Comparison of ENCODE assay signal across 23 cellular contexts in genomic region chr20:50688256-50688655, GRCh38. TPM values are rescaled to one million over a fixed set of nuclear protein-coding genes. Genes with fewer than 3 reads are reported as not detected.
"Had no signal": no experiment of that assay in that cellular context is flagged by ENCODE, and none has a peak within 500 bp of the region (broad histone marks: within the 10 kb centered on the region; RNA-seq: fewer than 3 reads in every experiment).

No MANE protein-coding gene starts in this region.

- H3K36me3 Mint-ChIP-seq: stimulated activated effector memory CD8-positive, alpha-beta T cell treated with anti-CD3 and anti-CD28 coated beads, Interleukin-12 subunit alpha, Interleukin-12 subunit beta, amount 100 ng/mL, for 72 hours; type B pancreatic cell had no signal

- H3K4me2 ChIP-seq: smooth muscle cell had no signal

- H3K36me3 ChIP-seq: esophagus muscularis mucosa, suprapubic skin, thyroid gland had no signal

- H3K4me3 ChIP-seq: esophagus muscularis mucosa, smooth muscle cell, suprapubic skin, thyroid gland had no signal

- H3K27ac Mint-ChIP-seq: dendritic cell treated with granulocyte-macrophage colony-stimulating factor and Interleukin-4, amounts not matched to agents 40 ng/mL and 50 ng/mL, for 4 days; effector memory CD8-positive, alpha-beta T cell; naive thymus-derived CD4-positive, alpha-beta T cell; stimulated activated effector memory CD8-positive, alpha-beta T cell treated with anti-CD3 and anti-CD28 coated beads, Interleukin-12 subunit alpha, Interleukin-12 subunit beta, amount 100 ng/mL, for 72 hours; type B pancreatic cell had no signal

- H3K9me3 Mint-ChIP-seq: dendritic cell treated with granulocyte-macrophage colony-stimulating factor and Interleukin-4, amounts not matched to agents 40 ng/mL and 50 ng/mL, for 4 days; effector memory CD8-positive, alpha-beta T cell; stimulated activated effector memory CD8-positive, alpha-beta T cell treated with anti-CD3 and anti-CD28 coated beads, Interleukin-12 subunit alpha, Interleukin-12 subunit beta, amount 100 ng/mL, for 72 hours; type B pancreatic cell had no signal

- H3K27ac ChIP-seq: epithelial cell of prostate, suprapubic skin, thyroid gland had no signal

- DNase-seq: effector memory CD8-positive, alpha-beta T cell; head of caudate nucleus; hippocampal formation; left colon; mesendoderm; naive thymus-derived CD4-positive, alpha-beta T cell; posterior cingulate gyrus; right cardiac atrium; stimulated activated CD4-positive, alpha-beta T cell treated with anti-CD3 and anti-CD28 coated beads, Interleukin-4, amount 100 ng/mL, for 1 hour; stimulated activated CD8-positive, alpha-beta memory T cell treated with anti-CD3 and anti-CD28 coated beads, Interleukin-4, amount 100 ng/mL, for 48 hours; stimulated activated naive CD8-positive, alpha-beta T cell treated with anti-CD3 and anti-CD28 coated beads, Interleukin-15, Interleukin-2, amounts not matched to agents 100 U/mL and 50 U/mL, for 24 hours; thyroid gland had no signal

- ATAC-seq: effector memory CD8-positive, alpha-beta T cell; left colon; naive thymus-derived CD4-positive, alpha-beta T cell; right cardiac atrium; stimulated activated effector memory CD8-positive, alpha-beta T cell treated with anti-CD3 and anti-CD28 coated beads, Interleukin-12 subunit alpha, Interleukin-12 subunit beta, amount 100 ng/mL, for 72 hours; stimulated activated naive CD8-positive, alpha-beta T cell treated with anti-CD3 and anti-CD28 coated beads, Interleukin-15, Interleukin-2, amounts not matched to agents 100 U/mL and 50 U/mL, for 24 hours had no signal

- H3K4me3 Mint-ChIP-seq: dendritic cell treated with granulocyte-macrophage colony-stimulating factor and Interleukin-4, amounts not matched to agents 40 ng/mL and 50 ng/mL, for 4 days; effector memory CD8-positive, alpha-beta T cell; naive thymus-derived CD4-positive, alpha-beta T cell; stimulated activated effector memory CD8-positive, alpha-beta T cell treated with anti-CD3 and anti-CD28 coated beads, Interleukin-12 subunit alpha, Interleukin-12 subunit beta, amount 100 ng/mL, for 72 hours; type B pancreatic cell had no signal

- FAIRE-seq: colon, urothelium cell line had no signal

- H3K9me3 ChIP-seq: esophagus muscularis mucosa, suprapubic skin, thyroid gland had no signal

- H3K27me3 ChIP-seq: thyroid gland had no signal

RNA-seq across cellular contexts. Expression of gene RIPOR3, which starts 3.1 kb away (rescaled TPM):
- total RNA-seq: pulmonary artery endothelial cell had no signal
- polyA plus RNA-seq: neural cell had no signal
